21 cellular contexts compared by ENCODE assay signal in the genomic region with DNA sequence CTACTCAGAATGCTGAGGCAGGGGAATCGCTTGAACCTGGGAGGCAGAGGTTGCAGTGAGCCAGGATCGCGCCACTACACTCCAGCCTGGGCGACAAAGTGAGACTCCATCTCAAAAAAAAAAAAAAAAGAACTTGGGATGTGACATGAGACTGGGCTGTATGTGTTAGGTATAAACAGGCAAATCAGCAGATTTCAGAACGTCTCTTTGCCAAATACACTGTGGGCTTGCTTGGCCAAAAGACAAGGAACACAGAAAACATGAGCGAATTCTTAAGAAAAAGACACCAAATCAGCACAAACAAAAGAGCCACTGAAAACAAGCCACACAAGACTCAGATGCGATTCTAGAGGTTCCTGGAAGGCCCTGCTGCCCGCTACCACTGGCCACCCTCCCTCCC. TPM values are rescaled to one million over a fixed set of nuclear protein-coding genes. Genes with fewer than 3 reads are reported as not detected.
DNase-seq lines count a peak whose midpoint lies in the region; ATAC-seq, FAIRE-seq and TF ChIP-seq lines count a peak whose summit lies in the region.
"Had no signal": no experiment of that assay in that cellular context is flagged by ENCODE, and none has a peak within 500 bp of the region (broad histone marks: within the 10 kb centered on the region; RNA-seq: fewer than 3 reads in every experiment).

No MANE protein-coding gene starts in this region.

- no peak overlapping the region for H2BK15ac ChIP-seq in mesenchymal stem cell (ENCODE audit: low read depth, poor library complexity, severe bottlenecking)

- peak; percentile 13 for DNase-seq in activated effector memory CD4-positive, alpha-beta T cell treated with anti-CD3 and anti-CD28 coated beads, Interleukin-2, amount 50 U/mL, for 16 hours
- DNase-seq in activated effector memory CD4-positive, alpha-beta T cell treated with Interleukin-2 at 50 U/mL for 16 hours, result no peak
- DNase-seq in astrocyte of the hippocampus (ENCODE audit: low read depth, low spot score), result peak; percentile 40
- no peak for DNase-seq in sciatic nerve (ENCODE audit: low spot score)
- DNase-seq in D721Med (ENCODE audit: insufficient read length, low spot score), result no peak
- no peak for DNase-seq in NCI-H2081 treated with DMSO at 0.1 percent for 48 hours (lab: John Stamatoyannopoulos, UW)
- no peak for DNase-seq in mesenchymal stem cell
- no peak for DNase-seq in smooth muscle cell (lab: John Stamatoyannopoulos, UW; ENCODE audit: unreplicated experiment)
- DNase-seq: AML-193; Caco-2; CD4-positive, alpha-beta T cell; DMS153; DMS79; GDM1 had no signal

- no peaks in the 10 kb centered on the region for H3K79me1 ChIP-seq in mesenchymal stem cell (replicated peaks; ENCODE audit: low read length, poor library complexity, severe bottlenecking)

- peak; percentile 80 for ATAC-seq in sciatic nerve
- ATAC-seq: A549 had no signal

- no peak overlapping the region for H2BK5ac ChIP-seq in mesenchymal stem cell (ENCODE audit: low read depth, low read length, poor library complexity, severe bottlenecking)

- WGBS in mesenchymal stem cell, result 91% methylated on average over 8 of the region's 8 CpGs
- WGBS in smooth muscle cell (ENCODE audit: low lambda C conversion rate), result 96% methylated on average over 8 of the region's 8 CpGs

- H3K4me2 ChIP-seq in mesenchymal stem cell (ENCODE audit: low read length, poor library complexity, severe bottlenecking) (no peak overlapping the region), smooth muscle cell (no peak overlapping the region)
- H3K4me2 ChIP-seq: A549 had no signal

- H4K20me1 ChIP-seq in smooth muscle cell (ENCODE audit: low read depth), result no peaks in the 10 kb centered on the region

- no peak overlapping the region for H4K91ac ChIP-seq in mesenchymal stem cell (ENCODE audit: low read length)

- no peak overlapping the region for H3K4ac ChIP-seq in mesenchymal stem cell (ENCODE audit: low read depth in 1 of 2, low read length in 2 of 2)

- H3K27ac ChIP-seq in mesenchymal stem cell (ENCODE audit: low read length, poor library complexity, severe bottlenecking) (no peak overlapping the region), smooth muscle cell (ENCODE audit: low read depth) (no peak overlapping the region)
- H3K27ac ChIP-seq: 22Rv1, A549, C4-2B had no signal

- intact Hi-C loops in sciatic nerve (cut with DNase I), result no loop called here

- H2AK5ac ChIP-seq in mesenchymal stem cell (ENCODE audit: low read length, severe bottlenecking), result no peak overlapping the region

- H3K4me1 ChIP-seq in mesenchymal stem cell (ENCODE audit: control insufficient read depth, insufficient read depth, low read depth, low read length) (no peaks in the 10 kb centered on the region), smooth muscle cell (ENCODE audit: low read depth) (no peaks in the 10 kb centered on the region)
- H3K4me1 ChIP-seq: A549, Caco-2, HAP-1 had no signal

- no peaks in the 10 kb centered on the region for H3K9me3 ChIP-seq in mesenchymal stem cell (ENCODE audit: control insufficient read depth, low read length)
- no peaks in the 10 kb centered on the region for H3K9me3 ChIP-seq in smooth muscle cell (replicated peaks; ENCODE audit: low read depth)
- H3K9me3 ChIP-seq: A549, Caco-2, HAP-1 had no signal

- no peak for FAIRE-seq in D721Med (lab: Jason Lieb, UNC)
- FAIRE-seq: A549, H1 had no signal

- no peak overlapping the region for H2BK12ac ChIP-seq in mesenchymal stem cell (ENCODE audit: low read length in 2 of 2)

- no peaks in the 10 kb centered on the region for H3K79me2 ChIP-seq in smooth muscle cell (ENCODE audit: low read depth)

- H3F3A ChIP-seq in smooth muscle cell (ENCODE audit: low read depth), result no peaks in the 10 kb centered on the region

- H3K23ac ChIP-seq in mesenchymal stem cell (ENCODE audit: low read length in 2 of 2), result no peak overlapping the region

- H3K18ac ChIP-seq in mesenchymal stem cell (ENCODE audit: low read depth in 1 of 2, low read length in 2 of 2), result no peak overlapping the region

- H3K36me3 ChIP-seq in mesenchymal stem cell (ENCODE audit: control insufficient read depth in 1 of 2, insufficient read depth in 2 of 2, low read depth in 1 of 2, low read length in 2 of 2) (no peaks in the 10 kb centered on the region), smooth muscle cell (ENCODE audit: low read depth) (no peaks in the 10 kb centered on the region)
- H3K36me3 ChIP-seq: HAP-1 had no signal

- no peak overlapping the region for H2BK120ac ChIP-seq in mesenchymal stem cell (ENCODE audit: low read depth, low read length)

- TF ChIP-seq CTCF in D721Med (IDR thresholded peaks at IDR 0.05; ENCODE audit: insufficient read depth, missing control alignments), result no peak
- TF ChIP-seq CTCF in smooth muscle cell (IDR thresholded peaks at IDR 0.05; ENCODE audit: borderline replicate concordance, insufficient read depth, poor library complexity, severe bottlenecking), result no peak

- H3K4me3 ChIP-seq in mesenchymal stem cell (ENCODE audit: insufficient read depth in 1 of 2, low read depth in 1 of 2, low read length in 2 of 2), result no peak overlapping the region
- no peak overlapping the region for H3K4me3 ChIP-seq in smooth muscle cell
- H3K4me3 ChIP-seq: A549, HAP-1 had no signal

- H3K14ac ChIP-seq in mesenchymal stem cell (ENCODE audit: low read length in 2 of 2), result no peak overlapping the region

- peaks cover 33 to 36% of the 10 kb centered on the region in 2 experiments for H3K27me3 ChIP-seq in mesenchymal stem cell (ENCODE audit: control insufficient read depth in 1 of 2, insufficient read depth in 1 of 2, low read length in 2 of 2)
- H3K27me3 ChIP-seq in smooth muscle cell (ENCODE audit: low read depth), result no peaks in the 10 kb centered on the region

- no peak overlapping the region for H3K9ac ChIP-seq in mesenchymal stem cell (ENCODE audit: low read length)
- no peak overlapping the region for H3K9ac ChIP-seq in smooth muscle cell (ENCODE audit: low read depth)

- H2AFZ ChIP-seq in mesenchymal stem cell (ENCODE audit: low read depth, low read length) (no peak overlapping the region), smooth muscle cell (ENCODE audit: low read depth) (no peak overlapping the region)

- no peak overlapping the region for H4K8ac ChIP-seq in mesenchymal stem cell (ENCODE audit: low read length)

RNA-seq across cellular contexts. Expression of gene ETV7, which starts 12.5 kb away (rescaled TPM):
- total RNA-seq in sciatic nerve (6.7 TPM), smooth muscle cell (0.18 TPM in 1 of 2 replicates, not detected in the other)
- polyA plus RNA-seq in mesenchymal stem cell (2013, experiment 1 of 2), result 1.3 TPM
- 1.1 TPM for polyA plus RNA-seq in mesenchymal stem cell (2013, experiment 2 of 2)
- polyA plus RNA-seq in smooth muscle cell, result 0.83 and 1.2 TPM in 2 replicates

RNA-seq across cellular contexts. Expression of gene BNIP5, which starts 38.3 kb away (rescaled TPM):
- total RNA-seq in sciatic nerve (not detected), smooth muscle cell (not detected in 2 replicates)
- polyA plus RNA-seq in mesenchymal stem cell (2013, experiment 1 of 2), result not detected
- not detected for polyA plus RNA-seq in mesenchymal stem cell (2013, experiment 2 of 2)
- polyA plus RNA-seq in smooth muscle cell, result not detected in 2 replicates
- total RNA-seq: CD4-positive, alpha-beta T cell; Daoy; H1 had no signal
- polyA plus RNA-seq: A549, BJ, H1 had no signal

Comparison
In these comparisons a context has a peak if more than half of its experiments do, and no peak if none do; other contexts are left out.
1. DNase-seq: peak in activated effector memory CD4-positive, alpha-beta T cell treated with anti-CD3 and anti-CD28 coated beads, Interleukin-2, amount 50 U/mL, for 16 hours (single experiment) and astrocyte of the hippocampus (single experiment); none in activated effector memory CD4-positive, alpha-beta T cell treated with Interleukin-2 at 50 U/mL for 16 hours (single experiment), sciatic nerve (single experiment), D721Med (single experiment), NCI-H2081 treated with DMSO at 0.1 percent for 48 hours (single experiment), mesenchymal stem cell (single experiment) and smooth muscle cell (single experiment).